Comparison of ENCODE assay signal across 8 cellular contexts in the genomic region with DNA sequence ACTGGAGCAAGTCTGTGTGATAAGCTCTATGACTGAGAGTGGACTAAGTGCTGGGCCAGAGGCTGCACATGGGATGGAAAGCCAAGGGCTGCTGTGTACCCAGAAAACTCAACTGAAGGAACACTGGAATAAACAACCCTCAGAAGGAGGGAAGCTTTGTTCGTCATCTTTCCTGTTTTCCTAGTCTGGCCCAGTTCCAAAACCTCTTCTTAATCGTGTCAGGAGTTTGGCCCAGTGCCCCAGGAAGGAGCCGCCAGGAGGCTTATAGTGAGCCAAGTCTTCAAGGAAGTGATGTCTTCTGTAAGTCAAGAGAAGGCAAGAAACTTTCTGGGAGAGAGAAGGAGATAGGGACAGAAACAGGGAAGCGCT. TPM values are rescaled to one million over a fixed set of nuclear protein-coding genes. Genes with fewer than 3 reads are reported as not detected.
DNase-seq lines count a peak whose midpoint lies in the region; ATAC-seq lines count a peak whose summit lies in the region.

No MANE protein-coding gene starts in this region.

- no peaks in the 10 kb centered on the region for H3K27me3 Mint-ChIP-seq in CD4-positive, CD25-positive, alpha-beta regulatory T cell
- H3K27me3 Mint-ChIP-seq in activated CD4-positive, alpha-beta T cell treated with anti-CD3 and anti-CD28 coated beads for 36 hours, result no peaks in the 10 kb centered on the region
- H3K27me3 Mint-ChIP-seq in CD8-positive, alpha-beta memory T cell, result no peaks in the 10 kb centered on the region

- no peak overlapping the region for H3K4me3 ChIP-seq in CD4-positive, CD25-positive, alpha-beta regulatory T cell (ENCODE audit: low read depth, low read length)
- no peak overlapping the region for H3K4me3 ChIP-seq in CD8-positive, alpha-beta memory T cell (ENCODE audit: low read length)

- CTCF ChIA-PET in activated CD4-positive, alpha-beta T cell treated with anti-CD3 and anti-CD28 coated beads for 36 hours (lab: Charles Lee), result interaction anchor here (0.6 to 1.7 kb wide), 5 partner anchors 14 to 1956 kb away, joined by 3 to 12 read pairs (median 3); no protein-coding TSS in a partner anchor
- CTCF ChIA-PET in CD8-positive, alpha-beta memory T cell (lab: Charles Lee), result interaction anchor here (3.1 kb wide), 1 partner anchor 13 kb away, joined by 21 read pairs; no protein-coding TSS in a partner anchor

- no peak overlapping the region for H3K4me3 Mint-ChIP-seq in CD4-positive, CD25-positive, alpha-beta regulatory T cell
- no peak overlapping the region for H3K4me3 Mint-ChIP-seq in activated CD4-positive, alpha-beta T cell treated with anti-CD3 and anti-CD28 coated beads for 36 hours
- H3K4me3 Mint-ChIP-seq in CD8-positive, alpha-beta memory T cell, result no peak overlapping the region

- H3K27me3 ChIP-seq in CD4-positive, CD25-positive, alpha-beta regulatory T cell (ENCODE audit: control insufficient read depth, insufficient read depth, low read length), result no peaks in the 10 kb centered on the region
- no peaks in the 10 kb centered on the region for H3K27me3 ChIP-seq in CD8-positive, alpha-beta memory T cell (ENCODE audit: insufficient read depth, low read length, poor library complexity, severe bottlenecking)

- intact Hi-C loops in activated CD4-positive, alpha-beta T cell treated with anti-CD3 and anti-CD28 coated beads for 36 hours (cut with DNase I, micrococcal nuclease), result no loop called here

- peak overlapping the region in 2 of 3 donors; percentile 53 to 99 for H3K27ac Mint-ChIP-seq in CD4-positive, CD25-positive, alpha-beta regulatory T cell
- H3K27ac Mint-ChIP-seq in activated CD4-positive, alpha-beta T cell treated with anti-CD3 and anti-CD28 coated beads for 36 hours, result no peak overlapping the region
- peak overlapping the region in 2 of 8 donors; percentile 27 to 52 for H3K27ac Mint-ChIP-seq in CD8-positive, alpha-beta memory T cell

- no peaks in the 10 kb centered on the region for H3K9me3 Mint-ChIP-seq in CD4-positive, CD25-positive, alpha-beta regulatory T cell
- no peaks in the 10 kb centered on the region for H3K9me3 Mint-ChIP-seq in activated CD4-positive, alpha-beta T cell treated with anti-CD3 and anti-CD28 coated beads for 36 hours (ENCODE audit: low read depth)
- no peaks in the 10 kb centered on the region for H3K9me3 Mint-ChIP-seq in CD8-positive, alpha-beta memory T cell

- H3K36me3 Mint-ChIP-seq in CD4-positive, CD25-positive, alpha-beta regulatory T cell, result no peaks in the 10 kb centered on the region
- H3K36me3 Mint-ChIP-seq in activated CD4-positive, alpha-beta T cell treated with anti-CD3 and anti-CD28 coated beads for 36 hours (ENCODE audit: low read depth), result no peaks in the 10 kb centered on the region
- no peaks in the 10 kb centered on the region for H3K36me3 Mint-ChIP-seq in CD8-positive, alpha-beta memory T cell

- POLR2A ChIA-PET in activated CD4-positive, alpha-beta T cell treated with anti-CD3 and anti-CD28 coated beads for 36 hours (lab: Charles Lee), result no interaction called here
- POLR2A ChIA-PET in CD8-positive, alpha-beta memory T cell (lab: Charles Lee), result interaction anchor here (1.0 kb wide), 1 partner anchor 14 kb away, joined by 3 read pairs; no protein-coding TSS in a partner anchor

- peaks cover 13 to 27% (median 21%) of the 10 kb centered on the region in 4 donors for H3K4me1 Mint-ChIP-seq in CD4-positive, CD25-positive, alpha-beta regulatory T cell
- peaks cover 40% of the 10 kb centered on the region for H3K4me1 Mint-ChIP-seq in activated CD4-positive, alpha-beta T cell treated with anti-CD3 and anti-CD28 coated beads for 36 hours
- peaks cover 20 to 31% (median 23%) of the 10 kb centered on the region in 3 donors for H3K4me1 Mint-ChIP-seq in CD8-positive, alpha-beta memory T cell

- DNase-seq in CD4-positive, CD25-positive, alpha-beta regulatory T cell, result no peak
- peak; percentile 70 for DNase-seq in NCI-H446 treated with DMSO at 0.1 percent for 48 hours (lab: John Stamatoyannopoulos, UW)
- DNase-seq in dermis blood vessel endothelial cell, result peak; percentile 97
- peak; percentile 91 for DNase-seq in non-pigmented ciliary epithelial cell (ENCODE audit: low read depth)
- DNase-seq in NCI-H187 treated with DMSO at 0.1 percent for 48 hours (lab: John Stamatoyannopoulos, UW), result no peak
- DNase-seq in activated CD4-positive, alpha-beta T cell treated with anti-CD3 and anti-CD28 coated beads for 36 hours, result no peak
- DNase-seq in CD8-positive, alpha-beta memory T cell, result no peak
- DNase-seq in cerebellar nuclear complex (lab: John Stamatoyannopoulos, UW), result no peak

- peaks cover 19% of the 10 kb centered on the region for H3K4me1 ChIP-seq in CD4-positive, CD25-positive, alpha-beta regulatory T cell (ENCODE audit: control insufficient read depth, insufficient read depth, low read length, poor library complexity, severe bottlenecking)
- H3K4me1 ChIP-seq in CD8-positive, alpha-beta memory T cell (ENCODE audit: insufficient read depth, low read length), result peaks cover 26% of the 10 kb centered on the region

- H3K36me3 ChIP-seq in CD4-positive, CD25-positive, alpha-beta regulatory T cell (ENCODE audit: control insufficient read depth, insufficient read depth, low read length), result no peaks in the 10 kb centered on the region
- H3K36me3 ChIP-seq in CD8-positive, alpha-beta memory T cell (ENCODE audit: insufficient read depth, low read length), result no peaks in the 10 kb centered on the region

- H3K27ac ChIP-seq in CD4-positive, CD25-positive, alpha-beta regulatory T cell (ENCODE audit: insufficient read depth, low read length, poor library complexity, severe bottlenecking), result no peak overlapping the region
- H3K27ac ChIP-seq in CD8-positive, alpha-beta memory T cell (ENCODE audit: low read depth, low read length), result no peak overlapping the region

- H3K9me3 ChIP-seq in CD4-positive, CD25-positive, alpha-beta regulatory T cell (ENCODE audit: control insufficient read depth in 2 of 2, low read length in 2 of 2), result no peaks in the 10 kb centered on the region
- no peaks in the 10 kb centered on the region for H3K9me3 ChIP-seq in CD8-positive, alpha-beta memory T cell (ENCODE audit: low read length)

- ATAC-seq in CD4-positive, CD25-positive, alpha-beta regulatory T cell (ENCODE audit: low read depth in 2 of 2), result no peak
- no peak for ATAC-seq in activated CD4-positive, alpha-beta T cell treated with anti-CD3 and anti-CD28 coated beads for 36 hours

RNA-seq across cellular contexts. Expression of gene TOP1, which starts 23.3 kb away (rescaled TPM):
- total RNA-seq in CD4-positive, CD25-positive, alpha-beta regulatory T cell, result 50.0 TPM
- polyA plus RNA-seq in CD4-positive, CD25-positive, alpha-beta regulatory T cell, result 10 to 100 TPM in 1 of 4 donors, 1 to 10 TPM in 3; 9.2 to 11.4 (median 9.6) TPM
- 21.3 and 49.0 TPM in 2 replicates for total RNA-seq in dermis blood vessel endothelial cell
- 100 to 1,000 TPM; 111 to 124 TPM for total RNA-seq in activated CD4-positive, alpha-beta T cell treated with anti-CD3 and anti-CD28 coated beads for 36 hours
- 100 to 1,000 TPM in 1 of 2 experiments, 10 to 100 TPM in 1; 98.5 to 103 TPM for total RNA-seq in CD8-positive, alpha-beta memory T cell
- polyA plus RNA-seq in CD8-positive, alpha-beta memory T cell, result 15.0 TPM

Comparison
In these comparisons a context has a peak if more than half of its experiments do, and no peak if none do; other contexts are left out.
1. DNase-seq: peak in NCI-H446 treated with DMSO at 0.1 percent for 48 hours (single experiment), dermis blood vessel endothelial cell (single experiment) and non-pigmented ciliary epithelial cell (single experiment); none in CD4-positive, CD25-positive, alpha-beta regulatory T cell (0 of 3), NCI-H187 treated with DMSO at 0.1 percent for 48 hours (single experiment), activated CD4-positive, alpha-beta T cell treated with anti-CD3 and anti-CD28 coated beads for 36 hours (single experiment), CD8-positive, alpha-beta memory T cell (0 of 5) and cerebellar nuclear complex (0 of 2).